In the genomic region with DNA sequence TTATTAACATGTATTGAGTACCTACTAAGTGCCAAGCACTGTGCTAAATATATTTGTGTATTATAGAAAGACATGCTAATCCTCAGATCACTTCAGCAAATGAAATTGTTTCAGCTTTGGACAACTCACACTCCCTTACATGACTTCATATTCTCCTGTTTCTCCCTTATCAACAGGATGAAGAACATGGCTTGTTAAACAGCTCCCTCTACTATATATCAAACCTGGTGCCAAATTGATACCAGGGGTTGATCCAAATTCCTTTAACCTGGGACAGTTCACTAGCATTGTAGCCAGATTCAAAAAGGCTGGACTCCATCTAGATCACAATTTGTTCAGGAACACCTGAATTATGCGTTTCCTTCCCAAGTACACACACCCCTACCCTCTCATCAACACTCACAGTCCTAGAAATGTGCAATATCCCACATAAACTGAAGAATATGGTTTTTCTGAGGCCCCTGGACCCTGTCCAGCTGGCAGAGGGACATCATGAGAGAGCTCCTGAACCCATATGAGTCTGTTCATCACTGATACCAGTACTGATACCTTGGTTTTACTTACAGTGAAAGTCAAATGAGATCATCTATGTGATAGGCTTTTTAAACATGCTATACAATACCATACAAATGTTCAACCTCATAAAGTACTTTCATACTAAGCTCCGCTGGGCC, we compare ENCODE assay signal across 1 cellular context.
TF ChIP-seq lines count a peak whose summit lies in the region.

No MANE protein-coding gene starts in this region.

TF ChIP-seq in A549, 52 proteins besides CTCF, POLR2A, EP300 and RAD21:
- TF ChIP-seq HOXA7 (CRISPR knock-in tag; IDR thresholded peaks at IDR 0.05) (no peak), E2F6 (IDR thresholded peaks at IDR 0.05; ENCODE audit: borderline replicate concordance, low read depth) (no peak), HOXB13 (CRISPR knock-in tag; IDR thresholded peaks at IDR 0.05; ENCODE audit: low read depth) (no peak), SREBF2 (IDR thresholded peaks at IDR 0.05) (no peak)
